ENCODE assay signal across 1 cellular context in the genomic region with DNA sequence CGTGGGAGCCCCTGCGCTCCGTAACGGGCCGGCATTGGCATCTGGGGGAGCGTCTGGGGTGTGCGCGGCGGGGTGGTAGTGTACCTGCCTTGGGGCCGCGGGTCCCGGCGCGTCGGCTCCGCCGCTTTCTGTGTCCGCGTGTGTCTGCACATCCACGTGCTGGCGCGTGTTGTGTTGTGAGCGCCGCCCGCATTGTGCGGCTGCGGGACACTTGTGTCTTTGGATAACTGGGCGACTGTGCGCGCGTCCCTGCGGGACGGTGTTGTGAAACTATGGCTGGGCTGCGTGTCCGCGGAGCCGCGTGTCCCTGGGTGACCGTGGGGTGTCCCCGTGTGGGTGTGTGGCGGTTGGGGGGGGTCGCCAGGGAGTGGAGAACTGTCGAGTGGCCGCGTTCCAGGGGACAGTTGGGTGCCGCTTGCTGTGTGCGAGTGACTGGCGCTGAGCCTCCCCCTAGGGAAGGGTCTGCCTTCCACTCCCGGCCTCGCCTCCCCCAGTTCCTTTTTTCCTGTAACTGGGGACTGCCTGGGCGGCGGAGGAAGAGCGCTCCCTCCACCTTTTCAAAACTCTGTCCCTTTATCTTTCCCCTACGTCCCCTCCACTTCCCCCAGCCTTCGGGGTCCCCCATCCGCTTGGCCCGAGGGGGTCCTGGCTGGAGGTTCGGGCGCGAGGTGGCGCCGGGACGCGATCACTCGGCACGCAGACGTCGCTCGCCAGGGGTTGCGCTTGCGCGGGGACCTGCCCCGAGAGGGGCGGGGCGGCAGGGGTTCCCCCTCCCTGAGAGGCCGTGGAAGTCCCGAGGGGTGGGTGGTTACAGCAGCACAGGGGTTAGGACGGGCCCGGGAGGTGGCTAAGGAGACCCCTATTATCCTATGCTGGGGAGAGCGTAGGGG.
TF ChIP-seq lines count a peak whose summit lies in the region.

No MANE protein-coding gene starts in this region.

TF ChIP-seq in HepG2, 621 proteins besides CTCF, POLR2A, EP300 and RAD21 (continued from another document and continues in another):
- TF ChIP-seq HMG20B (CRISPR knock-in tag; conservative IDR thresholded peaks at IDR 0.05) (no peak; the same call in 1 of the 2 replicates), ELF4 (CRISPR knock-in tag; IDR thresholded peaks at IDR 0.05; ENCODE audit: borderline replicate concordance) (no peak), MATR3 (CRISPR knock-in tag; IDR thresholded peaks at IDR 0.05) (no peak), FOSL1 (CRISPR knock-in tag; IDR thresholded peaks at IDR 0.05; ENCODE audit: borderline replicate concordance) (0 out of 2 replicates have a peak, but pooled peaks have one; percentile 8), ZNF335 (CRISPR knock-in tag; IDR thresholded peaks at IDR 0.05) (no peak), KDM2A (CRISPR knock-in tag; IDR thresholded peaks at IDR 0.05; ENCODE audit: borderline replicate concordance, low read depth) (no peak), GATAD2A (CRISPR knock-in tag; IDR thresholded peaks at IDR 0.05) (peak; percentile 39; the same call in 1 of the 2 replicates), NR2F1 (CRISPR knock-in tag; IDR thresholded peaks at IDR 0.05) (no peak), ZNF180 (CRISPR knock-in tag; IDR thresholded peaks at IDR 0.05; ENCODE audit: borderline replicate concordance, low read depth) (no peak), ZNF484 (CRISPR knock-in tag; IDR thresholded peaks at IDR 0.05; ENCODE audit: borderline replicate concordance, low read depth) (no peak), DPF2 (CRISPR knock-in tag; IDR thresholded peaks at IDR 0.05; ENCODE audit: borderline replicate concordance, low read depth) (no peak), REL (CRISPR knock-in tag; conservative IDR thresholded peaks at IDR 0.05) (no peak), CENPT (CRISPR knock-in tag; IDR thresholded peaks at IDR 0.05; ENCODE audit: low read depth) (peak; percentile 27; the same call in 1 of the 2 replicates), KLF13 (CRISPR knock-in tag; IDR thresholded peaks at IDR 0.05) (no peak), ZNF530 (CRISPR knock-in tag; IDR thresholded peaks at IDR 0.05; ENCODE audit: low read depth) (0 out of 2 replicates have a peak, but pooled peaks have one; percentile 58), RFX3 (CRISPR knock-in tag; IDR thresholded peaks at IDR 0.05) (no peak), KMT2A (CRISPR knock-in tag; IDR thresholded peaks at IDR 0.05) (peak; percentile 24; the same call in 1 of the 2 replicates), ZNF547 (CRISPR knock-in tag; IDR thresholded peaks at IDR 0.05) (no peak), ZNF780A (CRISPR knock-in tag; IDR thresholded peaks at IDR 0.05) (no peak), SNAPC2 (CRISPR knock-in tag; IDR thresholded peaks at IDR 0.05) (no peak), ZKSCAN1 (IDR thresholded peaks at IDR 0.05; ENCODE audit: low read length) (no peak), PAF1 (CRISPR knock-in tag; IDR thresholded peaks at IDR 0.05) (no peak), ZNF496 (CRISPR knock-in tag; IDR thresholded peaks at IDR 0.05; ENCODE audit: insufficient replicate concordance) (no peak), ZNF264 (CRISPR knock-in tag; IDR thresholded peaks at IDR 0.05) (no peak), ETV6 (CRISPR knock-in tag; conservative IDR thresholded peaks at IDR 0.05) (no peak), ZNF296 (CRISPR knock-in tag; conservative IDR thresholded peaks at IDR 0.05) (no peak), ZSCAN25 (CRISPR knock-in tag; IDR thresholded peaks at IDR 0.05) (no peak), ZSCAN21 (CRISPR knock-in tag; IDR thresholded peaks at IDR 0.05; ENCODE audit: borderline replicate concordance) (no peak), ZC3H13 (CRISPR knock-in tag; IDR thresholded peaks at IDR 0.05) (peak; percentile 49; the same call in 1 of the 2 replicates)
- TF ChIP-seq, protein P1, sequence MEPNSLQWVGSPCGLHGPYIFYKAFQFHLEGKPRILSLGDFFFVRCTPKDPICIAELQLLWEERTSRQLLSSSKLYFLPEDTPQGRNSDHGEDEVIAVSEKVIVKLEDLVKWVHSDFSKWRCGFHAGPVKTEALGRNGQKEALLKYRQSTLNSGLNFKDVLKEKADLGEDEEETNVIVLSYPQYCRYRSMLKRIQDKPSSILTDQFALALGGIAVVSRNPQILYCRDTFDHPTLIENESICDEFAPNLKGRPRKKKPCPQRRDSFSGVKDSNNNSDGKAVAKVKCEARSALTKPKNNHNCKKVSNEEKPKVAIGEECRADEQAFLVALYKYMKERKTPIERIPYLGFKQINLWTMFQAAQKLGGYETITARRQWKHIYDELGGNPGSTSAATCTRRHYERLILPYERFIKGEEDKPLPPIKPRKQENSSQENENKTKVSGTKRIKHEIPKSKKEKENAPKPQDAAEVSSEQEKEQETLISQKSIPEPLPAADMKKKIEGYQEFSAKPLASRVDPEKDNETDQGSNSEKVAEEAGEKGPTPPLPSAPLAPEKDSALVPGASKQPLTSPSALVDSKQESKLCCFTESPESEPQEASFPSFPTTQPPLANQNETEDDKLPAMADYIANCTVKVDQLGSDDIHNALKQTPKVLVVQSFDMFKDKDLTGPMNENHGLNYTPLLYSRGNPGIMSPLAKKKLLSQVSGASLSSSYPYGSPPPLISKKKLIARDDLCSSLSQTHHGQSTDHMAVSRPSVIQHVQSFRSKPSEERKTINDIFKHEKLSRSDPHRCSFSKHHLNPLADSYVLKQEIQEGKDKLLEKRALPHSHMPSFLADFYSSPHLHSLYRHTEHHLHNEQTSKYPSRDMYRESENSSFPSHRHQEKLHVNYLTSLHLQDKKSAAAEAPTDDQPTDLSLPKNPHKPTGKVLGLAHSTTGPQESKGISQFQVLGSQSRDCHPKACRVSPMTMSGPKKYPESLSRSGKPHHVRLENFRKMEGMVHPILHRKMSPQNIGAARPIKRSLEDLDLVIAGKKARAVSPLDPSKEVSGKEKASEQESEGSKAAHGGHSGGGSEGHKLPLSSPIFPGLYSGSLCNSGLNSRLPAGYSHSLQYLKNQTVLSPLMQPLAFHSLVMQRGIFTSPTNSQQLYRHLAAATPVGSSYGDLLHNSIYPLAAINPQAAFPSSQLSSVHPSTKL (CRISPR knock-in tag; IDR thresholded peaks at IDR 0.05) = no peak; the same call in 1 of the 2 replicates
- TF ChIP-seq, protein P2, sequence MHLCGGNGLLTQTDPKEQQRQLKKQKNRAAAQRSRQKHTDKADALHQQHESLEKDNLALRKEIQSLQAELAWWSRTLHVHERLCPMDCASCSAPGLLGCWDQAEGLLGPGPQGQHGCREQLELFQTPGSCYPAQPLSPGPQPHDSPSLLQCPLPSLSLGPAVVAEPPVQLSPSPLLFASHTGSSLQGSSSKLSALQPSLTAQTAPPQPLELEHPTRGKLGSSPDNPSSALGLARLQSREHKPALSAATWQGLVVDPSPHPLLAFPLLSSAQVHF (CRISPR knock-in tag; IDR thresholded peaks at IDR 0.05) = no peak
- TF ChIP-seq, protein P3, sequence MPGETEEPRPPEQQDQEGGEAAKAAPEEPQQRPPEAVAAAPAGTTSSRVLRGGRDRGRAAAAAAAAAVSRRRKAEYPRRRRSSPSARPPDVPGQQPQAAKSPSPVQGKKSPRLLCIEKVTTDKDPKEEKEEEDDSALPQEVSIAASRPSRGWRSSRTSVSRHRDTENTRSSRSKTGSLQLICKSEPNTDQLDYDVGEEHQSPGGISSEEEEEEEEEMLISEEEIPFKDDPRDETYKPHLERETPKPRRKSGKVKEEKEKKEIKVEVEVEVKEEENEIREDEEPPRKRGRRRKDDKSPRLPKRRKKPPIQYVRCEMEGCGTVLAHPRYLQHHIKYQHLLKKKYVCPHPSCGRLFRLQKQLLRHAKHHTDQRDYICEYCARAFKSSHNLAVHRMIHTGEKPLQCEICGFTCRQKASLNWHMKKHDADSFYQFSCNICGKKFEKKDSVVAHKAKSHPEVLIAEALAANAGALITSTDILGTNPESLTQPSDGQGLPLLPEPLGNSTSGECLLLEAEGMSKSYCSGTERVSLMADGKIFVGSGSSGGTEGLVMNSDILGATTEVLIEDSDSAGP (CRISPR knock-in tag; IDR thresholded peaks at IDR 0.05; ENCODE audit: borderline replicate concordance) = peak; percentile 66; the same call in 1 of the 2 replicates
- TF ChIP-seq, protein P4, sequence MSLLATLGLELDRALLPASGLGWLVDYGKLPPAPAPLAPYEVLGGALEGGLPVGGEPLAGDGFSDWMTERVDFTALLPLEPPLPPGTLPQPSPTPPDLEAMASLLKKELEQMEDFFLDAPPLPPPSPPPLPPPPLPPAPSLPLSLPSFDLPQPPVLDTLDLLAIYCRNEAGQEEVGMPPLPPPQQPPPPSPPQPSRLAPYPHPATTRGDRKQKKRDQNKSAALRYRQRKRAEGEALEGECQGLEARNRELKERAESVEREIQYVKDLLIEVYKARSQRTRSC (CRISPR knock-in tag; IDR thresholded peaks at IDR 0.05; ENCODE audit: low read depth) = no peak
- TF ChIP-seq, protein P5, sequence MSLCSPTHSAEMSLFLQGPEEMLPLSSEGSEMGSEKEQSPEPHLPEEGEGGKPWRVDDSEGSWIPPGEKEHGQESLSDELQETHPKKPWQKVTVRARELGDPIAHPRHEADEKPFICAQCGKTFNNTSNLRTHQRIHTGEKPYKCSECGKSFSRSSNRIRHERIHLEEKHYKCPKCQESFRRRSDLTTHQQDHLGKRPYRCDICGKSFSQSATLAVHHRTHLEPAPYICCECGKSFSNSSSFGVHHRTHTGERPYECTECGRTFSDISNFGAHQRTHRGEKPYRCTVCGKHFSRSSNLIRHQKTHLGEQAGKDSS (CRISPR knock-in tag; IDR thresholded peaks at IDR 0.05; ENCODE audit: borderline replicate concordance, low read depth) = 0 out of 2 replicates have a peak, but pooled peaks have one; percentile 31
- TF ChIP-seq, protein P6, sequence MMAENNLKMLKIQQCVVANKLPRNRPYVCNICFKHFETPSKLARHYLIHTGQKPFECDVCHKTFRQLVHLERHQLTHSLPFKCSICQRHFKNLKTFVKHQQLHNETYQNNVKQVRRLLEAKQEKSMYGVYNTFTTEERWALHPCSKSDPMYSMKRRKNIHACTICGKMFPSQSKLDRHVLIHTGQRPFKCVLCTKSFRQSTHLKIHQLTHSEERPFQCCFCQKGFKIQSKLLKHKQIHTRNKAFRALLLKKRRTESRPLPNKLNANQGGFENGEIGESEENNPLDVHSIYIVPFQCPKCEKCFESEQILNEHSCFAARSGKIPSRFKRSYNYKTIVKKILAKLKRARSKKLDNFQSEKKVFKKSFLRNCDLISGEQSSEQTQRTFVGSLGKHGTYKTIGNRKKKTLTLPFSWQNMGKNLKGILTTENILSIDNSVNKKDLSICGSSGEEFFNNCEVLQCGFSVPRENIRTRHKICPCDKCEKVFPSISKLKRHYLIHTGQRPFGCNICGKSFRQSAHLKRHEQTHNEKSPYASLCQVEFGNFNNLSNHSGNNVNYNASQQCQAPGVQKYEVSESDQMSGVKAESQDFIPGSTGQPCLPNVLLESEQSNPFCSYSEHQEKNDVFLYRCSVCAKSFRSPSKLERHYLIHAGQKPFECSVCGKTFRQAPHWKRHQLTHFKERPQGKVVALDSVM (CRISPR knock-in tag; IDR thresholded peaks at IDR 0.05) = no peak
- TF ChIP-seq, protein P7, sequence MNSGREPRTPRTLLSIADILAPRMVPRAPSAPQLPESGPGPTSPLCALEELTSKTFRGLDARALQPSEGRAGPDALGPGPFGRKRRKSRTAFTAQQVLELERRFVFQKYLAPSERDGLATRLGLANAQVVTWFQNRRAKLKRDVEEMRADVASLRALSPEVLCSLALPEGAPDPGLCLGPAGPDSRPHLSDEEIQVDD (CRISPR knock-in tag; IDR thresholded peaks at IDR 0.05; ENCODE audit: borderline replicate concordance) = no peak
- TF ChIP-seq, protein P8, sequence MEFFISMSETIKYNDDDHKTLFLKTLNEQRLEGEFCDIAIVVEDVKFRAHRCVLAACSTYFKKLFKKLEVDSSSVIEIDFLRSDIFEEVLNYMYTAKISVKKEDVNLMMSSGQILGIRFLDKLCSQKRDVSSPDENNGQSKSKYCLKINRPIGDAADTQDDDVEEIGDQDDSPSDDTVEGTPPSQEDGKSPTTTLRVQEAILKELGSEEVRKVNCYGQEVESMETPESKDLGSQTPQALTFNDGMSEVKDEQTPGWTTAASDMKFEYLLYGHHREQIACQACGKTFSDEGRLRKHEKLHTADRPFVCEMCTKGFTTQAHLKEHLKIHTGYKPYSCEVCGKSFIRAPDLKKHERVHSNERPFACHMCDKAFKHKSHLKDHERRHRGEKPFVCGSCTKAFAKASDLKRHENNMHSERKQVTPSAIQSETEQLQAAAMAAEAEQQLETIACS (CRISPR knock-in tag; IDR thresholded peaks at IDR 0.05) = peak; percentile 49
- TF ChIP-seq, protein P9, sequence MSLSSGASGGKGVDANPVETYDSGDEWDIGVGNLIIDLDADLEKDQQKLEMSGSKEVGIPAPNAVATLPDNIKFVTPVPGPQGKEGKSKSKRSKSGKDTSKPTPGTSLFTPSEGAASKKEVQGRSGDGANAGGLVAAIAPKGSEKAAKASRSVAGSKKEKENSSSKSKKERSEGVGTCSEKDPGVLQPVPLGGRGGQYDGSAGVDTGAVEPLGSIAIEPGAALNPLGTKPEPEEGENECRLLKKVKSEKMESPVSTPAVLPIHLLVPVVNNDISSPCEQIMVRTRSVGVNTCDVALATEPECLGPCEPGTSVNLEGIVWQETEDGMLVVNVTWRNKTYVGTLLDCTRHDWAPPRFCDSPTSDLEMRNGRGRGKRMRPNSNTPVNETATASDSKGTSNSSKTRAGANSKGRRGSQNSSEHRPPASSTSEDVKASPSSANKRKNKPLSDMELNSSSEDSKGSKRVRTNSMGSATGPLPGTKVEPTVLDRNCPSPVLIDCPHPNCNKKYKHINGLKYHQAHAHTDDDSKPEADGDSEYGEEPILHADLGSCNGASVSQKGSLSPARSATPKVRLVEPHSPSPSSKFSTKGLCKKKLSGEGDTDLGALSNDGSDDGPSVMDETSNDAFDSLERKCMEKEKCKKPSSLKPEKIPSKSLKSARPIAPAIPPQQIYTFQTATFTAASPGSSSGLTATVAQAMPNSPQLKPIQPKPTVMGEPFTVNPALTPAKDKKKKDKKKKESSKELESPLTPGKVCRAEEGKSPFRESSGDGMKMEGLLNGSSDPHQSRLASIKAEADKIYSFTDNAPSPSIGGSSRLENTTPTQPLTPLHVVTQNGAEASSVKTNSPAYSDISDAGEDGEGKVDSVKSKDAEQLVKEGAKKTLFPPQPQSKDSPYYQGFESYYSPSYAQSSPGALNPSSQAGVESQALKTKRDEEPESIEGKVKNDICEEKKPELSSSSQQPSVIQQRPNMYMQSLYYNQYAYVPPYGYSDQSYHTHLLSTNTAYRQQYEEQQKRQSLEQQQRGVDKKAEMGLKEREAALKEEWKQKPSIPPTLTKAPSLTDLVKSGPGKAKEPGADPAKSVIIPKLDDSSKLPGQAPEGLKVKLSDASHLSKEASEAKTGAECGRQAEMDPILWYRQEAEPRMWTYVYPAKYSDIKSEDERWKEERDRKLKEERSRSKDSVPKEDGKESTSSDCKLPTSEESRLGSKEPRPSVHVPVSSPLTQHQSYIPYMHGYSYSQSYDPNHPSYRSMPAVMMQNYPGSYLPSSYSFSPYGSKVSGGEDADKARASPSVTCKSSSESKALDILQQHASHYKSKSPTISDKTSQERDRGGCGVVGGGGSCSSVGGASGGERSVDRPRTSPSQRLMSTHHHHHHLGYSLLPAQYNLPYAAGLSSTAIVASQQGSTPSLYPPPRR (CRISPR knock-in tag; IDR thresholded peaks at IDR 0.05; ENCODE audit: borderline replicate concordance) = no peak
- TF ChIP-seq, protein P10, sequence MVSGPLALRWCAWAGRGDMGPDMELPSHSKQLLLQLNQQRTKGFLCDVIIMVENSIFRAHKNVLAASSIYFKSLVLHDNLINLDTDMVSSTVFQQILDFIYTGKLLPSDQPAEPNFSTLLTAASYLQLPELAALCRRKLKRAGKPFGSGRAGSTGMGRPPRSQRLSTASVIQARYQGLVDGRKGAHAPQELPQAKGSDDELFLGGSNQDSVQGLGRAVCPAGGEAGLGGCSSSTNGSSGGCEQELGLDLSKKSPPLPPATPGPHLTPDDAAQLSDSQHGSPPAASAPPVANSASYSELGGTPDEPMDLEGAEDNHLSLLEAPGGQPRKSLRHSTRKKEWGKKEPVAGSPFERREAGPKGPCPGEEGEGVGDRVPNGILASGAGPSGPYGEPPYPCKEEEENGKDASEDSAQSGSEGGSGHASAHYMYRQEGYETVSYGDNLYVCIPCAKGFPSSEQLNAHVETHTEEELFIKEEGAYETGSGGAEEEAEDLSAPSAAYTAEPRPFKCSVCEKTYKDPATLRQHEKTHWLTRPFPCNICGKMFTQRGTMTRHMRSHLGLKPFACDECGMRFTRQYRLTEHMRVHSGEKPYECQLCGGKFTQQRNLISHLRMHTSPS (CRISPR knock-in tag; IDR thresholded peaks at IDR 0.05; ENCODE audit: low read depth) = no peak
